In genomic region chr12:109186993-109187653, GRCh38 we compare ENCODE assay signal across 1 cellular context.
TF ChIP-seq lines count a peak whose summit lies in the region.

No MANE protein-coding gene starts in this region.

TF ChIP-seq in HEK293, 187 proteins besides CTCF, POLR2A, EP300 and RAD21 (continued from another document and continues in another):
- TF ChIP-seq PBX3 (CRISPR knock-in tag; IDR thresholded peaks at IDR 0.05) = no peak
- no peak for TF ChIP-seq ZNF26 (tag by site-specific recombination; IDR thresholded peaks at IDR 0.05)
- no peak for TF ChIP-seq MEIS1 (CRISPR knock-in tag; IDR thresholded peaks at IDR 0.05; ENCODE audit: borderline replicate concordance)
- TF ChIP-seq FEZF1 (tag by site-specific recombination; IDR thresholded peaks at IDR 0.05) = no peak; the same call in 1 of the 2 replicates
- TF ChIP-seq ZNF16 (tag by site-specific recombination; IDR thresholded peaks at IDR 0.05; ENCODE audit: low read depth) = no peak
- TF ChIP-seq MYNN (tag by site-specific recombination; IDR thresholded peaks at IDR 0.05; ENCODE audit: borderline replicate concordance) = no peak
- TF ChIP-seq ZNF777 (tag by site-specific recombination; IDR thresholded peaks at IDR 0.05; ENCODE audit: borderline replicate concordance) = no peak
- TF ChIP-seq ZSCAN18 (tag by site-specific recombination; IDR thresholded peaks at IDR 0.05) = no peak
- no peak for TF ChIP-seq IKZF3 (tag by site-specific recombination; IDR thresholded peaks at IDR 0.05)
- no peak for TF ChIP-seq ZFP69B (tag by site-specific recombination; IDR thresholded peaks at IDR 0.05)
- no peak for TF ChIP-seq ZNF610 (tag by site-specific recombination; IDR thresholded peaks at IDR 0.05; ENCODE audit: borderline replicate concordance)
- TF ChIP-seq ZNF140 (tag by site-specific recombination; IDR thresholded peaks at IDR 0.05) = peak; percentile 90; the same call in 1 of the 2 replicates
- TF ChIP-seq ZNF148 (tag by site-specific recombination; IDR thresholded peaks at IDR 0.05; ENCODE audit: borderline replicate concordance) = no peak
- peak; percentile 91 for TF ChIP-seq ZNF555 (tag by site-specific recombination; conservative IDR thresholded peaks at IDR 0.05)
- 0 out of 2 replicates have a peak, but pooled peaks have one; percentile 51 for TF ChIP-seq AEBP2 (tag by site-specific recombination; IDR thresholded peaks at IDR 0.05; ENCODE audit: borderline replicate concordance)
- no peak for TF ChIP-seq ZNF248 (tag by site-specific recombination; IDR thresholded peaks at IDR 0.05)
- TF ChIP-seq ZNF645 (tag by site-specific recombination; IDR thresholded peaks at IDR 0.05) = no peak
- 0 out of 2 replicates have a peak, but pooled peaks have one; percentile 38 for TF ChIP-seq ZNF501 (tag by site-specific recombination; IDR thresholded peaks at IDR 0.05)
- TF ChIP-seq TCF7L2 (IDR thresholded peaks at IDR 0.05; ENCODE audit: borderline replicate concordance, low read depth, low read length) = no peak
- no peak for TF ChIP-seq ATF2 (tag by site-specific recombination; IDR thresholded peaks at IDR 0.05; ENCODE audit: low read depth)
- no peak for TF ChIP-seq KLF9 (tag by site-specific recombination; IDR thresholded peaks at IDR 0.05; ENCODE audit: low read depth)
- peak; percentile 81 for TF ChIP-seq ZNF623 (tag by site-specific recombination; IDR thresholded peaks at IDR 0.05)
- no peak for TF ChIP-seq TSHZ1 (tag by site-specific recombination; IDR thresholded peaks at IDR 0.05; ENCODE audit: borderline replicate concordance)
- TF ChIP-seq ZNF239 (tag by site-specific recombination; IDR thresholded peaks at IDR 0.05) = no peak
- peak; percentile 19; the same call in 1 of the 2 replicates for TF ChIP-seq ZNF214 (tag by site-specific recombination; IDR thresholded peaks at IDR 0.05; ENCODE audit: borderline replicate concordance)
- TF ChIP-seq ZBTB17 (tag by site-specific recombination; IDR thresholded peaks at IDR 0.05) = no peak
- no peak for TF ChIP-seq ZNF830 (tag by site-specific recombination; IDR thresholded peaks at IDR 0.05; ENCODE audit: low read depth)
- TF ChIP-seq ZNF398 (tag by site-specific recombination; IDR thresholded peaks at IDR 0.05) = no peak
- no peak for TF ChIP-seq ZNF391 (tag by site-specific recombination; IDR thresholded peaks at IDR 0.05; ENCODE audit: borderline replicate concordance, low read depth)
- peak; percentile 89 for TF ChIP-seq ZNF202 (tag by site-specific recombination; IDR thresholded peaks at IDR 0.05; ENCODE audit: borderline replicate concordance)
- TF ChIP-seq ZNF518A (tag by site-specific recombination; conservative IDR thresholded peaks at IDR 0.05; ENCODE audit: low read depth) = peak; percentile 94
- TF ChIP-seq GLIS1 (tag by site-specific recombination; IDR thresholded peaks at IDR 0.05) = no peak
- TF ChIP-seq ZNF433 (tag by site-specific recombination; IDR thresholded peaks at IDR 0.05; ENCODE audit: low read depth) = peak; percentile 78; the same call in 1 of the 2 replicates
- TF ChIP-seq ZNF133 (tag by site-specific recombination; IDR thresholded peaks at IDR 0.05) = no peak
- TF ChIP-seq BCL11B (tag by site-specific recombination; IDR thresholded peaks at IDR 0.05; ENCODE audit: low read depth) = no peak
- no peak for TF ChIP-seq ZNF174 (tag by site-specific recombination; IDR thresholded peaks at IDR 0.05)
